Comparison of ENCODE assay signal across 8 cellular contexts in genomic region chr7:22821702-22822485, GRCh38. TPM values are rescaled to one million over a fixed set of nuclear protein-coding genes. Genes with fewer than 3 reads are reported as not detected.
DNase-seq lines count a peak whose midpoint lies in the region; ATAC-seq and TF ChIP-seq lines count a peak whose summit lies in the region.

No MANE protein-coding gene starts in this region.

- POLR2A ChIA-PET in CD4-positive, alpha-beta T cell (lab: Charles Lee): interaction anchor here (1.6 kb wide), 1 partner anchor 284 kb away, joined by 5 read pairs; the partner anchor contains the start of gene KLHL7

- CTCF ChIA-PET in CD4-positive, alpha-beta T cell (lab: Charles Lee): interaction anchor here (1.3 to 1.9 kb wide), 2 partner anchors 34 kb away, joined by 3 to 4 read pairs; no protein-coding TSS in a partner anchor

- DNase-seq in CD4-positive, alpha-beta T cell: peak in 1 of 10 experiments; percentile 9
- peak; percentile 29 to 32 for DNase-seq in activated T-cell treated with anti-CD3 and anti-CD28 coated beads, Interleukin-2, amount 50 U/mL, for 48 hours
- DNase-seq in left cardiac atrium: peak; percentile 26
- DNase-seq in retinal pigment epithelial cell (ENCODE audit: low read depth): no peak
- no peak for DNase-seq in GM10266 (ENCODE audit: extremely low spot score)
- no peak for DNase-seq in NCI-H2196 (lab: John Stamatoyannopoulos, UW; ENCODE audit: unreplicated experiment)
- DNase-seq in NOMO-1 treated with dmso at 0.1 percent for 144 hours (lab: John Stamatoyannopoulos, UW; ENCODE audit: unreplicated experiment): no peak

- peaks cover 10% of the 10 kb centered on the region for H3K27me3 Mint-ChIP-seq in CD4-positive, alpha-beta T cell

- peak overlapping the region; percentile 94 for H3K4me3 ChIP-seq in retinal pigment epithelial cell (ENCODE audit: low read length)

- peak overlapping the region; percentile 66 for H3K27ac ChIP-seq in CD4-positive, alpha-beta T cell (ENCODE audit: low read depth, low read length)

- peaks cover 38% of the 10 kb centered on the region for H3K36me3 Mint-ChIP-seq in CD4-positive, alpha-beta T cell (ENCODE audit: low read depth)

- H3K4me1 Mint-ChIP-seq in CD4-positive, alpha-beta T cell (ENCODE audit: low read depth): peaks cover 56% of the 10 kb centered on the region

- H3K4me3 Mint-ChIP-seq in CD4-positive, alpha-beta T cell: peak overlapping the region; percentile 98

- no peaks in the 10 kb centered on the region for H3K9me3 ChIP-seq in CD4-positive, alpha-beta T cell (ENCODE audit: control insufficient read depth, low read length)

- no peaks in the 10 kb centered on the region for H3K9me3 Mint-ChIP-seq in CD4-positive, alpha-beta T cell

- peak overlapping the region; percentile 92 for H3K27ac Mint-ChIP-seq in CD4-positive, alpha-beta T cell

- no peaks in the 10 kb centered on the region for H3K27me3 ChIP-seq in CD4-positive, alpha-beta T cell (ENCODE audit: control insufficient read depth, insufficient read depth, low read length)

- no peak for TF ChIP-seq CTCF in CD4-positive, alpha-beta T cell (IDR thresholded peaks at IDR 0.05)
- TF ChIP-seq CTCF in retinal pigment epithelial cell (conservative IDR thresholded peaks at IDR 0.05; ENCODE audit: low read depth, low read length): no peak
- TF ChIP-seq CTCF in GM10266 (IDR thresholded peaks at IDR 0.05; ENCODE audit: control insufficient read depth, insufficient read depth, low read depth, missing control alignments): no peak

- ATAC-seq in CD4-positive, alpha-beta T cell (ENCODE audit: poor library complexity): peak; percentile 5
- ATAC-seq in HG02885 (IDR thresholded peaks at IDR 0.05; ENCODE audit: poor library complexity, unreplicated experiment) (peak; percentile 22), left cardiac atrium (peak; percentile 53 to 62)

- intact Hi-C loops in CD4-positive, alpha-beta T cell (cut with DNase I, micrococcal nuclease): loop anchor here (2.0 to 10.0 kb wide), 6 partner anchors 33 to 1753 kb away; partner anchors contain the start of genes HYCC1 (in 1 of the 2) and PALS2 (in 1 of the 2)
- intact Hi-C loops in left cardiac atrium (cut with DNase I): loop anchor here in 1 of 2 donors (10.0 kb wide), 1 partner anchor 233 kb away; no protein-coding TSS in a partner anchor

RNA-seq across cellular contexts. Expression of gene TOMM7, which starts 0.8 kb away (rescaled TPM):
- total RNA-seq in CD4-positive, alpha-beta T cell: 100 to 1,000 TPM; 503 to 549 TPM
- 100 to 1,000 TPM; 365 to 444 TPM for total RNA-seq in left cardiac atrium

Comparison
In these comparisons a context has a peak if more than half of its experiments do, and no peak if none do; other contexts are left out.
1. ATAC-seq: peak in every context shown above with its lines; median percentile 58 in left cardiac atrium; 22 in HG02885; 5 in CD4-positive, alpha-beta T cell.
2. DNase-seq: peak in activated T-cell treated with anti-CD3 and anti-CD28 coated beads, Interleukin-2, amount 50 U/mL, for 48 hours (2 of 2) and left cardiac atrium (single experiment); none in retinal pigment epithelial cell (single experiment), GM10266 (single experiment), NCI-H2196 (single experiment) and NOMO-1 treated with dmso at 0.1 percent for 144 hours (single experiment).